Comparison of ENCODE assay signal across 1 cellular context in genomic region chr16:89530401-89531381, GRCh38.
A peak's percentile ranks its signal among the peaks of the same experiment; 100 is the strongest.
TF ChIP-seq lines count a peak whose summit lies in the region.

No MANE protein-coding gene starts in this region.

TF ChIP-seq in HepG2, 621 proteins besides CTCF, POLR2A, EP300 and RAD21 (continues in another document):
- TF ChIP-seq DNMT1 (CRISPR knock-in tag; IDR thresholded peaks at IDR 0.05) = no peak
- TF ChIP-seq EZH2 (conservative IDR thresholded peaks at IDR 0.05; ENCODE audit: low read depth, low read length) = no peak
- no peak for TF ChIP-seq HINFP (CRISPR knock-in tag; IDR thresholded peaks at IDR 0.05; ENCODE audit: low read depth)
- TF ChIP-seq CHCHD3 (CRISPR knock-in tag; IDR thresholded peaks at IDR 0.05) = 0 out of 2 replicates have a peak, but pooled peaks have one; percentile 48
- TF ChIP-seq MYPOP (CRISPR knock-in tag; IDR thresholded peaks at IDR 0.05) = no peak
- no peak for TF ChIP-seq ZBTB44 (CRISPR knock-in tag; IDR thresholded peaks at IDR 0.05)
- TF ChIP-seq ZNF18 (CRISPR knock-in tag; IDR thresholded peaks at IDR 0.05; ENCODE audit: insufficient replicate concordance) = no peak
- no peak for TF ChIP-seq ZNF44 (CRISPR knock-in tag; IDR thresholded peaks at IDR 0.05)
- TF ChIP-seq TRAFD1 (CRISPR knock-in tag; IDR thresholded peaks at IDR 0.05; ENCODE audit: borderline replicate concordance) = no peak
- no peak for TF ChIP-seq ZNF232 (CRISPR knock-in tag; IDR thresholded peaks at IDR 0.05; ENCODE audit: borderline replicate concordance)
- TF ChIP-seq ZNF558 (CRISPR knock-in tag; IDR thresholded peaks at IDR 0.05; ENCODE audit: borderline replicate concordance) = no peak
- TF ChIP-seq ZNF207 (IDR thresholded peaks at IDR 0.05; ENCODE audit: borderline replicate concordance) = no peak
- TF ChIP-seq PHF8 (CRISPR knock-in tag; IDR thresholded peaks at IDR 0.05) = no peak
- TF ChIP-seq HMGA1 (CRISPR knock-in tag; conservative IDR thresholded peaks at IDR 0.05) = no peak
- no peak for TF ChIP-seq RFXANK (CRISPR knock-in tag; IDR thresholded peaks at IDR 0.05)
- 0 out of 2 replicates have a peak, but pooled peaks have one; percentile 54 for TF ChIP-seq RFXAP (CRISPR knock-in tag; IDR thresholded peaks at IDR 0.05; ENCODE audit: borderline replicate concordance)
- TF ChIP-seq ZNF883 (CRISPR knock-in tag; IDR thresholded peaks at IDR 0.05; ENCODE audit: not compliant biosample characterization) = no peak
- peak; percentile 42 for TF ChIP-seq STAG1 (CRISPR knock-in tag; IDR thresholded peaks at IDR 0.05)
- peak; percentile 75 for TF ChIP-seq AGO2 (optimal IDR thresholded peaks at IDR 0.05; ENCODE audit: low read depth, low read length)
- TF ChIP-seq GATAD2A (CRISPR knock-in tag; IDR thresholded peaks at IDR 0.05) = no peak
- peak; percentile 67; the same call in 1 of the 2 replicates for TF ChIP-seq ZBTB38 (CRISPR knock-in tag; IDR thresholded peaks at IDR 0.05)
- TF ChIP-seq FUBP1 (CRISPR knock-in tag; IDR thresholded peaks at IDR 0.05; ENCODE audit: borderline replicate concordance) = 0 out of 2 replicates have a peak, but pooled peaks have one; percentile 48
- no peak for TF ChIP-seq ZNF382 (CRISPR knock-in tag; IDR thresholded peaks at IDR 0.05; ENCODE audit: borderline replicate concordance)
- TF ChIP-seq THAP11 (CRISPR knock-in tag; IDR thresholded peaks at IDR 0.05) = no peak
- TF ChIP-seq ZNF281 (CRISPR knock-in tag; IDR thresholded peaks at IDR 0.05; ENCODE audit: borderline replicate concordance) = no peak
- TF ChIP-seq POLR2G (IDR thresholded peaks at IDR 0.05; ENCODE audit: low read depth, low read length) = 0 out of 2 replicates have a peak, but pooled peaks have one; percentile 28
- TF ChIP-seq SIX1 (CRISPR knock-in tag; IDR thresholded peaks at IDR 0.05; ENCODE audit: borderline replicate concordance) = no peak
- TF ChIP-seq ZFP62 (CRISPR knock-in tag; IDR thresholded peaks at IDR 0.05) = no peak
- TF ChIP-seq ZC3H13 (CRISPR knock-in tag; IDR thresholded peaks at IDR 0.05) = peak; percentile 75
- TF ChIP-seq MYC (CRISPR knock-in tag; IDR thresholded peaks at IDR 0.05; ENCODE audit: borderline replicate concordance) = peak; percentile 22; the same call in 1 of the 2 replicates
- TF ChIP-seq MIER3 (CRISPR knock-in tag; IDR thresholded peaks at IDR 0.05; ENCODE audit: borderline replicate concordance) = no peak
- no peak for TF ChIP-seq HNF4G (IDR thresholded peaks at IDR 0.05; ENCODE audit: borderline replicate concordance, low read depth, low read length)
- no peak for TF ChIP-seq HNF4G (CRISPR knock-in tag; IDR thresholded peaks at IDR 0.05; ENCODE audit: borderline replicate concordance, low read depth)
- TF ChIP-seq TAF15 (IDR thresholded peaks at IDR 0.05; ENCODE audit: low read depth, low read length, poor library complexity, severe bottlenecking) = no peak
- no peak for TF ChIP-seq ZNF850 (CRISPR knock-in tag; conservative IDR thresholded peaks at IDR 0.05)
- no peak for TF ChIP-seq TBX2 (CRISPR knock-in tag; IDR thresholded peaks at IDR 0.05; ENCODE audit: borderline replicate concordance)
- no peak for TF ChIP-seq SATB2 (CRISPR knock-in tag; IDR thresholded peaks at IDR 0.05)
- TF ChIP-seq KAT2B (IDR thresholded peaks at IDR 0.05; ENCODE audit: borderline replicate concordance, low read depth, low read length) = no peak
- no peak for TF ChIP-seq SP140L (CRISPR knock-in tag; IDR thresholded peaks at IDR 0.05; ENCODE audit: borderline replicate concordance)
- no peak for TF ChIP-seq MTF2 (CRISPR knock-in tag; IDR thresholded peaks at IDR 0.05; ENCODE audit: borderline replicate concordance)
- no peak for TF ChIP-seq SRSF4 (IDR thresholded peaks at IDR 0.05; ENCODE audit: low read depth, low read length, poor library complexity, severe bottlenecking)
- TF ChIP-seq MEF2D (CRISPR knock-in tag; IDR thresholded peaks at IDR 0.05) = no peak
- no peak for TF ChIP-seq HDAC1 (CRISPR knock-in tag; IDR thresholded peaks at IDR 0.05)
- TF ChIP-seq ZNF678 (CRISPR knock-in tag; IDR thresholded peaks at IDR 0.05) = no peak
- no peak for TF ChIP-seq RELA (CRISPR knock-in tag; IDR thresholded peaks at IDR 0.05)
- no peak for TF ChIP-seq E2F2 (CRISPR knock-in tag; IDR thresholded peaks at IDR 0.05; ENCODE audit: borderline replicate concordance)
- TF ChIP-seq ZNF496 (CRISPR knock-in tag; IDR thresholded peaks at IDR 0.05; ENCODE audit: insufficient replicate concordance) = no peak
- no peak for TF ChIP-seq CREB3 (CRISPR knock-in tag; IDR thresholded peaks at IDR 0.05)
- no peak for TF ChIP-seq UBTF (CRISPR knock-in tag; IDR thresholded peaks at IDR 0.05)
- TF ChIP-seq MAX (IDR thresholded peaks at IDR 0.05) = no peak
